18 cellular contexts compared by ENCODE assay signal in the genomic region with DNA sequence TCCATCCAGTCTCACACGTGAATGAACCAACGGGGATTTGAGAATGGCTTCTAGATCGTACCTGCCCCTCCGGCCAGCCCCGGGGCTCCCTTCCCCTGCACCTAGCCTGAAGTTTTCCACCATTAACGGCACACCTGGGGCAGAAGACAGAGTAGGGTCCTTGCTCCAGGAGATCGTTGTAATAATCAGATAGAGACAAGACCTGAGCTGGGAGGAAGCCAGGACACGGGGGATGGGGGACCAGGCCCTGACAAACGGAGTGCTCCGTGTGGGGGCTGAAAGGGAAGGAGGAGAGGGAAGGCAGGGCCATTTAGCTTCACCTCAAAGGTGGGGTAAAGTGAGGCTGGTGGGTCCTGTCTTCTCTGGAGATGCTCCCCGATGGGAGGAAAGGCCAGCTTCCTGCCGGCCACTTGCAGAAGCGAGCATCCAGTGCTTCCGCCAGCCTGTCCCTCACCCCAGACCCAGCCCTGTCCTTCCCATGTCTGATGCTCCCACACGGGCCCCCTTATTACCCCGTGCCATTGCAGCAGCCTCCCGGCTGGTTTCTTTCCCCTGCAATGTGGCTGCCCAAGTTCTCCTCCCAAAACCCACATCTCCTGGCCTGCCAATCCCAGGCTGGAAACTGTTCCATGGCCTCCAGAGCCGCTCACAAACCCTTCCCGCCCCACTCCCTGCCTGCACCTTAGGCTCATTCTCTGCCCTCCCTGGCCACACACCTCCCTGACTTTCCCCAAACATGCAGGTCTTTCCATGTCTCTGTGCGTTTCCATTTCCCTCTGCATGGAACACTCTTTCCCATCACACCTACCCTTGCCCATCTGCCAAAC.
DNase-seq lines count a peak whose midpoint lies in the region; ATAC-seq and TF ChIP-seq lines count a peak whose summit lies in the region.
"Had no signal": no experiment of that assay in that cellular context is flagged by ENCODE, and none has a peak within 500 bp of the region (broad histone marks: within the 10 kb centered on the region; RNA-seq: fewer than 3 reads in every experiment).

No MANE protein-coding gene starts in this region.

- H3K9ac ChIP-seq in ES-I3 (ENCODE audit: low read depth, low read length), result 0 out of 2 replicates have a peak overlapping the region, but pooled peaks have one; percentile 78
- no peak overlapping the region for H3K9ac ChIP-seq in neuronal stem cell (ENCODE audit: low read depth, low read length, poor library complexity)
- H3K9ac ChIP-seq: parathyroid adenoma had no signal

- H3K14ac ChIP-seq in neuronal stem cell (ENCODE audit: low read length), result no peak overlapping the region

- H2BK15ac ChIP-seq in neuronal stem cell (ENCODE audit: low read length), result no peak overlapping the region

- H3K4me3 ChIP-seq in PC-9 (peak overlapping the region; percentile 92; the same call in 1 of the 2 replicates), gastroesophageal sphincter (peak overlapping the region in 1 of 2 donors; percentile 6), neuronal stem cell (ENCODE audit: low read length in 2 of 2) (peak overlapping the region in 1 of 2 donors; percentile 71)
- H3K4me3 ChIP-seq: left lung, SJCRH30, upper lobe of right lung had no signal

- H3K79me2 ChIP-seq in PC-9 (ENCODE audit: low read depth), result peaks cover 35% of the 10 kb centered on the region
- H3K79me2 ChIP-seq: parathyroid adenoma had no signal

- 82 to 91% methylated on average over 10 to 12 of the region's 20 CpGs for WGBS in gastroesophageal sphincter (ENCODE audit: low coverage in 1 of 2), 2 donors
- WGBS in neuronal stem cell (ENCODE audit: extremely low coverage in 2 of 2, insufficient read length in 2 of 2, insufficient replicate concordance in 1 of 2), 2 donors, result no CpG with 5 or more reads among the region's 20 CpGs

- H3K36me3 ChIP-seq in ES-I3 (ENCODE audit: insufficient read depth, low read length), result no peaks in the 10 kb centered on the region
- peaks cover 15% of the 10 kb centered on the region; the same call in 1 of the 2 replicates for H3K36me3 ChIP-seq in PC-9 (ENCODE audit: low read depth)
- no peaks in the 10 kb centered on the region for H3K36me3 ChIP-seq in gastroesophageal sphincter
- H3K36me3 ChIP-seq in neuronal stem cell (replicated peaks in 1 of 2; ENCODE audit: control insufficient read depth in 2 of 2, insufficient read depth in 2 of 2, low read length in 2 of 2), result no peaks in the 10 kb centered on the region
- H3K36me3 ChIP-seq: breast epithelium, left lung, SJCRH30, upper lobe of right lung had no signal

- no peak for DNase-seq in PC-9
- DNase-seq in neuronal stem cell (ENCODE audit: low spot score), result no peak
- no peak for DNase-seq in NCI-H2196 (lab: John Stamatoyannopoulos, UW; ENCODE audit: unreplicated experiment)
- DNase-seq in foreskin melanocyte, result no peak
- DNase-seq in SHP77 treated with DMSO at 0.1 percent for 48 hours (lab: John Stamatoyannopoulos, UW), result no peak
- DNase-seq in T-helper 1 cell, result no peak
- DNase-seq: activated naive CD8-positive, alpha-beta T cell treated with anti-CD3 and anti-CD28 coated beads for 36 hours; activated T-cell treated with anti-CD3 and anti-CD28 coated beads, Interleukin-2, amount 50 U/mL, for 72 hours; dermis blood vessel endothelial cell; EL; SJCRH30; stimulated activated naive CD4-positive, alpha-beta T cell treated with Interleukin-2 at 50 U/mL for 16 hours had no signal

- H2AK5ac ChIP-seq in neuronal stem cell (ENCODE audit: low read depth, low read length), result peak overlapping the region; percentile 41

- intact Hi-C loops in PC-9 (cut with micrococcal nuclease; ENCODE audit: unreplicated experiment), result loop anchor here (10.0 kb wide), 1 partner anchor 188 kb away; no protein-coding TSS in a partner anchor

- H4K20me1 ChIP-seq in PC-9 (ENCODE audit: insufficient read depth), result no peaks in the 10 kb centered on the region

- H3K79me1 ChIP-seq in neuronal stem cell (ENCODE audit: low read depth, low read length), result no peaks in the 10 kb centered on the region

- peaks cover 10% of the 10 kb centered on the region; the same call in 1 of the 2 replicates for H3K9me3 ChIP-seq in ES-I3 (ENCODE audit: control insufficient read depth, insufficient read depth, low read length)
- H3K9me3 ChIP-seq in PC-9 (ENCODE audit: insufficient read depth, low read depth), result peaks cover 14% of the 10 kb centered on the region
- H3K9me3 ChIP-seq in gastroesophageal sphincter, result peaks cover 0 to 9% (median 0%) of the 10 kb centered on the region in 3 donors
- H3K9me3 ChIP-seq in neuronal stem cell (replicated peaks in 1 of 2; ENCODE audit: control insufficient read depth in 2 of 2, insufficient read depth in 1 of 2, low read depth in 1 of 2, low read length in 2 of 2), result peaks cover 4 to 18% of the 10 kb centered on the region in 2 donors
- H3K9me3 ChIP-seq: breast epithelium, SJCRH30, upper lobe of right lung had no signal

- TF ChIP-seq EP300 in gastroesophageal sphincter (IDR thresholded peaks at IDR 0.05), result no peak

- ATAC-seq in gastroesophageal sphincter, result no peak
- ATAC-seq: activated T-cell treated with anti-CD3 and anti-CD28 coated beads, Interleukin-2, amount 50 U/mL, for 72 hours; left lung; upper lobe of right lung had no signal

- CTCF ChIA-PET in PC-9 (lab: Charles Lee), result no interaction called here

- peaks cover 12% of the 10 kb centered on the region for H3K4me1 ChIP-seq in ES-I3 (ENCODE audit: insufficient read depth, low read length)
- H3K4me1 ChIP-seq in PC-9 (replicated peaks; ENCODE audit: insufficient read depth), result peaks cover 27% of the 10 kb centered on the region
- H3K4me1 ChIP-seq in gastroesophageal sphincter, result peaks cover 0 to 37% (median 3%) of the 10 kb centered on the region in 3 donors
- H3K4me1 ChIP-seq in neuronal stem cell (ENCODE audit: control insufficient read depth in 2 of 2, insufficient read depth in 1 of 2, low read depth in 1 of 2, low read length in 2 of 2), result peaks cover 13 to 18% of the 10 kb centered on the region in 2 donors

- H2BK120ac ChIP-seq in neuronal stem cell (ENCODE audit: low read depth, low read length), result no peak overlapping the region

- POLR2A ChIA-PET in PC-9 (lab: Charles Lee; ENCODE audit: unreplicated experiment), result interaction anchor here (0.6 kb wide), 1 partner anchor 90 kb away, joined by 3 read pairs; no protein-coding TSS in a partner anchor

- no peaks in the 10 kb centered on the region for H3K27me3 ChIP-seq in PC-9 (ENCODE audit: insufficient read depth, low read depth)
- peaks cover 4% of the 10 kb centered on the region for H3K27me3 ChIP-seq in gastroesophageal sphincter
- H3K27me3 ChIP-seq in neuronal stem cell (ENCODE audit: control insufficient read depth in 3 of 3, insufficient read depth in 3 of 3, low read depth in 1 of 3, low read length in 3 of 3), result peaks cover 0 to 18% (median 6%) of the 10 kb centered on the region in 3 experiments
- H3K27me3 ChIP-seq: breast epithelium, upper lobe of right lung had no signal

- H4K8ac ChIP-seq in neuronal stem cell (ENCODE audit: low read depth, low read length), result no peak overlapping the region

- H3K9me2 ChIP-seq in PC-9 (ENCODE audit: insufficient read depth), result no peaks in the 10 kb centered on the region

- no peak overlapping the region for H4K91ac ChIP-seq in neuronal stem cell (ENCODE audit: low read depth, low read length, poor library complexity)

- H3K4me2 ChIP-seq in PC-9, result peak overlapping the region; percentile 96
- H3K4me2 ChIP-seq in neuronal stem cell (ENCODE audit: insufficient read depth, low read length, poor library complexity, severe bottlenecking), result no peak overlapping the region

- H3K27ac ChIP-seq in PC-9 (no peak overlapping the region), gastroesophageal sphincter (peak overlapping the region in 3 of 4 donors; percentile 35 to 75 (median 46)), neuronal stem cell (replicated peaks; ENCODE audit: low read length) (no peak overlapping the region)
- H3K27ac ChIP-seq: left lung, SJCRH30, upper lobe of right lung had no signal

- H3K4ac ChIP-seq in neuronal stem cell (ENCODE audit: low read length), result no peak overlapping the region

- no peak overlapping the region for H2AFZ ChIP-seq in PC-9
- no peak overlapping the region for H2AFZ ChIP-seq in neuronal stem cell (ENCODE audit: low read length)

- no peak overlapping the region for H3K23ac ChIP-seq in neuronal stem cell (ENCODE audit: low read depth, low read length, poor library complexity)

- H3K18ac ChIP-seq in neuronal stem cell (ENCODE audit: low read length), result no peak overlapping the region

- peaks cover 24% of the 10 kb centered on the region for H3F3A ChIP-seq in PC-9 (ENCODE audit: insufficient read depth, low read depth)

- H2BK5ac ChIP-seq in neuronal stem cell (ENCODE audit: low read length), result no peak overlapping the region

- no peak for TF ChIP-seq POLR2A in gastroesophageal sphincter (IDR thresholded peaks at IDR 0.05)

- H2BK12ac ChIP-seq in neuronal stem cell (ENCODE audit: low read length), result no peak overlapping the region

- no peak for TF ChIP-seq CTCF in PC-9 (conservative IDR thresholded peaks at IDR 0.05)
- TF ChIP-seq CTCF in gastroesophageal sphincter (IDR thresholded peaks at IDR 0.05), result no peak

- no TSS peak for BruUV-seq in PC-9 (replicated peaks; lab: Mats Ljungman, UMichigan)

Comparison
In these comparisons a context has a peak if more than half of its experiments do, and no peak if none do; other contexts are left out.
1. H3K27ac ChIP-seq: peak in gastroesophageal sphincter (3 of 4); none in PC-9 (single experiment) and neuronal stem cell (single experiment).